Comparison of ENCODE assay signal across 21 cellular contexts in the genomic region with DNA sequence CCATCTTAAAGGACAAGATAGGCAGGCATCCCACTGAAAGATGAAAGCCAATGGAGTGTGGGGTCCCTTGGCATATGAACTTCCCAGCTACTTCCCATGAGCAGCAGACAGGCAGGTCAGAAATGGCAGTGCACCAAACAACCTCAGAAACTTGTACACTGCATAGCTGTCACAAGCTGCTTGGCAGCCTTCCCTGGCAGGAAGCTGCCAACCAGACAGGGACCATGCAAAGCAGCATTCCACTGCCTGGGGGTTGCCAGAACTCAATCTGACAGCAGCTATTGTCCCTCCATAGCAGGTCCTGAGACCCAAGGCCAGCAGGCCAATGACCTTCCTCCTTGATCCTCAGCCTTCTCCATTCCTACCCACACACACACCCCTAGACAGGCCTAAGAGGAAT.
A peak's percentile ranks its signal among the peaks of the same experiment; 100 is the strongest.
DNase-seq lines count a peak whose midpoint lies in the region; ATAC-seq and TF ChIP-seq lines count a peak whose summit lies in the region.
"Had no signal": no experiment of that assay in that cellular context is flagged by ENCODE, and none has a peak within 500 bp of the region (broad histone marks: within the 10 kb centered on the region; RNA-seq: fewer than 3 reads in every experiment).

No MANE protein-coding gene starts in this region.

- H3K4me3 ChIP-seq in SK-N-SH (ENCODE audit: low read depth in 2 of 2, low read length in 1 of 2): no peak overlapping the region
- H3K4me3 ChIP-seq: colonic mucosa, GM23248, transverse colon had no signal

- peak overlapping the region in 1 of 2 experiments; percentile 72; a peak in 2 of 4 replicates for H3K27ac ChIP-seq in SK-N-SH (ENCODE audit: low read depth in 2 of 2, low read length in 1 of 2)
- H3K27ac ChIP-seq: C4-2B, colonic mucosa, GM23248, parathyroid adenoma, transverse colon had no signal

- intact Hi-C loops in head of caudate nucleus (cut with DNase I): no loop called here

- in situ Hi-C loops in G401 (cut with HindIII; ENCODE audit: low sequenced_read_pairs): no loop called here

- TF ChIP-seq EP300 in SK-N-SH (IDR thresholded peaks at IDR 0.05; ENCODE audit: borderline replicate concordance in 1 of 2, low read depth in 1 of 2, low read length in 1 of 2): 0 out of 4 replicates have a peak, but pooled peaks of 1 of the 2 experiments have one; percentile 48

- no peak overlapping the region for H3K27ac Mint-ChIP-seq in WTC11
- H3K27ac Mint-ChIP-seq: activated CD4-positive, alpha-beta T cell treated with anti-CD3 and anti-CD28 coated beads, Interleukin-2, amount 10 ng/mL, durations not matched to agents 7 days and 5 days; activated naive CD8-positive, alpha-beta T cell treated with anti-CD3 and anti-CD28 coated beads, Interleukin-2, amount 50 U/mL, for 24 hours had no signal

- H3F3A ChIP-seq in SK-N-SH (replicated peaks; ENCODE audit: insufficient read depth): no peaks in the 10 kb centered on the region

- ATAC-seq in WTC11 (no peak), GM19397 (IDR thresholded peaks at IDR 0.05; ENCODE audit: unreplicated experiment) (no peak)
- ATAC-seq: activated naive CD8-positive, alpha-beta T cell treated with anti-CD3 and anti-CD28 coated beads, Interleukin-2, amount 50 U/mL, for 24 hours; activated T-cell treated with anti-CD3 and anti-CD28 coated beads, Interleukin-2, amount 50 U/mL, for 4 hours had no signal

- no peaks in the 10 kb centered on the region for H3K27me3 Mint-ChIP-seq in WTC11 (ENCODE audit: low read depth)
- H3K27me3 Mint-ChIP-seq: activated naive CD8-positive, alpha-beta T cell treated with anti-CD3 and anti-CD28 coated beads, Interleukin-2, amount 50 U/mL, for 24 hours had no signal

- no peak for TF ChIP-seq RAD21 in SK-N-SH (IDR thresholded peaks at IDR 0.05; ENCODE audit: low read length)

- H3K79me2 ChIP-seq in SK-N-SH (ENCODE audit: insufficient read depth): no peaks in the 10 kb centered on the region
- H3K79me2 ChIP-seq: parathyroid adenoma had no signal

- no peaks in the 10 kb centered on the region for H3K9me3 Mint-ChIP-seq in WTC11
- H3K9me3 Mint-ChIP-seq: activated naive CD8-positive, alpha-beta T cell treated with anti-CD3 and anti-CD28 coated beads, Interleukin-2, amount 50 U/mL, for 24 hours; activated T-cell treated with anti-CD3 and anti-CD28 coated beads, Interleukin-2, amount 50 U/mL, for 4 hours had no signal

- no peaks in the 10 kb centered on the region for H3K36me3 ChIP-seq in SK-N-SH (replicated peaks in 1 of 2; ENCODE audit: control insufficient read depth in 1 of 2, insufficient read depth in 2 of 2, low read length in 1 of 2)
- H3K36me3 ChIP-seq: colonic mucosa had no signal

- CTCF ChIA-PET in SK-N-SH (lab: Yijun Ruan, JAX): no interaction called here
- CTCF ChIA-PET in WTC11 (lab: Charles Lee): no interaction called here

- TF ChIP-seq CTCF in SK-N-SH (IDR thresholded peaks at IDR 0.05): no peak
- TF ChIP-seq CTCF in WTC11 (IDR thresholded peaks at IDR 0.05): no peak

- no peaks in the 10 kb centered on the region for H3K9me3 ChIP-seq in SK-N-SH
- H3K9me3 ChIP-seq: colonic mucosa, transverse colon had no signal

- H4K20me1 ChIP-seq in SK-N-SH (ENCODE audit: insufficient read depth): no peaks in the 10 kb centered on the region

- H2AFZ ChIP-seq in SK-N-SH (ENCODE audit: low read depth): no peak overlapping the region
- H2AFZ ChIP-seq: GM23248, parathyroid adenoma had no signal

- DNase-seq in G401 (ENCODE audit: low spot score) (peak; percentile 20), SK-N-SH (peak; percentile 25), head of caudate nucleus (peak in 30 of 42 donors; percentile 1 to 50 (median 23)), pons (ENCODE audit: low spot score) (peak; percentile 39), WTC11 (ENCODE audit: low spot score) (no peak), HPDE6-E6E7 (ENCODE audit: extremely low spot score) (no peak)
- DNase-seq in activated naive CD4-positive, alpha-beta T cell (lab: John Stamatoyannopoulos, UW): no peak
- DNase-seq: activated CD4-positive, alpha-beta T cell treated with anti-CD3 and anti-CD28 coated beads, Interleukin-2, amount 10 ng/mL, durations not matched to agents 7 days and 5 days; activated naive CD8-positive, alpha-beta T cell treated with anti-CD3 and anti-CD28 coated beads, Interleukin-2, amount 50 U/mL, for 24 hours; activated T-cell treated with anti-CD3 and anti-CD28 coated beads, Interleukin-2, amount 50 U/mL, for 4 hours; colonic mucosa; GM23248; NCI-H146; NCI-H524; stimulated activated CD4-positive, alpha-beta T cell treated with anti-CD3 and anti-CD28 coated beads, Interleukin-1b, Interleukin-23, amount 100 ng/mL, for 48 hours; stimulated activated CD8-positive, alpha-beta memory T cell treated with anti-CD3 and anti-CD28 coated beads, Interleukin-4, amount 100 ng/mL, for 48 hours; T-helper 2 cell; transverse colon had no signal

- peak overlapping the region; percentile 12; the same call in 1 of the 2 replicates for H3K4me2 ChIP-seq in SK-N-SH

- POLR2A ChIA-PET in SK-N-SH (lab: Yijun Ruan, JAX): no interaction called here
- POLR2A ChIA-PET in WTC11 (lab: Charles Lee): no interaction called here

- no peaks in the 10 kb centered on the region for H3K36me3 Mint-ChIP-seq in WTC11

- H3K27me3 ChIP-seq in SK-N-SH (ENCODE audit: insufficient read depth): no peaks in the 10 kb centered on the region
- H3K27me3 ChIP-seq: colonic mucosa, transverse colon had no signal

- no peak overlapping the region for H3K9ac ChIP-seq in SK-N-SH
- H3K9ac ChIP-seq: GM23248, parathyroid adenoma had no signal

- H3K4me1 ChIP-seq in SK-N-SH (ENCODE audit: control insufficient read depth in 1 of 2, insufficient read depth in 2 of 2, low read depth in 1 of 2, low read length in 1 of 2): peaks cover 12 to 13% of the 10 kb centered on the region in 2 experiments; a peak in 3 of 4 replicates
- H3K4me1 ChIP-seq: colonic mucosa, parathyroid adenoma had no signal

- no peak overlapping the region for H3K4me3 Mint-ChIP-seq in WTC11
- H3K4me3 Mint-ChIP-seq: activated CD4-positive, alpha-beta T cell treated with anti-CD3 and anti-CD28 coated beads, Interleukin-2, amount 10 ng/mL, durations not matched to agents 7 days and 5 days; activated naive CD8-positive, alpha-beta T cell treated with anti-CD3 and anti-CD28 coated beads, Interleukin-2, amount 50 U/mL, for 24 hours; activated T-cell treated with anti-CD3 and anti-CD28 coated beads, Interleukin-2, amount 50 U/mL, for 4 hours had no signal

- no peaks in the 10 kb centered on the region for H3K9me2 ChIP-seq in SK-N-SH

- H3K4me1 Mint-ChIP-seq in WTC11: no peaks in the 10 kb centered on the region
- H3K4me1 Mint-ChIP-seq: activated CD4-positive, alpha-beta T cell treated with anti-CD3 and anti-CD28 coated beads, Interleukin-2, amount 10 ng/mL, durations not matched to agents 7 days and 5 days; activated naive CD8-positive, alpha-beta T cell treated with anti-CD3 and anti-CD28 coated beads, Interleukin-2, amount 50 U/mL, for 24 hours had no signal

TF ChIP-seq in SK-N-SH, 30 proteins besides CTCF, POLR2A, EP300 and RAD21 (continues in another document):
- TF ChIP-seq FOXM1 (IDR thresholded peaks at IDR 0.05; ENCODE audit: low read depth): no peak
- TF ChIP-seq, protein P1, sequence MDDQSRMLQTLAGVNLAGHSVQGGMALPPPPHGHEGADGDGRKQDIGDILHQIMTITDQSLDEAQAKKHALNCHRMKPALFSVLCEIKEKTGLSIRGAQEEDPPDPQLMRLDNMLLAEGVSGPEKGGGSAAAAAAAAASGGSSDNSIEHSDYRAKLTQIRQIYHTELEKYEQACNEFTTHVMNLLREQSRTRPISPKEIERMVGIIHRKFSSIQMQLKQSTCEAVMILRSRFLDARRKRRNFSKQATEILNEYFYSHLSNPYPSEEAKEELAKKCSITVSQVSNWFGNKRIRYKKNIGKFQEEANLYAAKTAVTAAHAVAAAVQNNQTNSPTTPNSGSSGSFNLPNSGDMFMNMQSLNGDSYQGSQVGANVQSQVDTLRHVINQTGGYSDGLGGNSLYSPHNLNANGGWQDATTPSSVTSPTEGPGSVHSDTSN (IDR thresholded peaks at IDR 0.05): peak; percentile 78
- TF ChIP-seq SIN3A (IDR thresholded peaks at IDR 0.05; ENCODE audit: borderline replicate concordance, low read depth, low read length): 0 out of 2 replicates have a peak, but pooled peaks have one; percentile 24
- TF ChIP-seq MXI1 (IDR thresholded peaks at IDR 0.05; ENCODE audit: low read depth, low read length): 0 out of 2 replicates have a peak, but pooled peaks have one; percentile 51
- TF ChIP-seq, protein P2, sequence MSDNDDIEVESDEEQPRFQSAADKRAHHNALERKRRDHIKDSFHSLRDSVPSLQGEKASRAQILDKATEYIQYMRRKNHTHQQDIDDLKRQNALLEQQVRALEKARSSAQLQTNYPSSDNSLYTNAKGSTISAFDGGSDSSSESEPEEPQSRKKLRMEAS (IDR thresholded peaks at IDR 0.05; ENCODE audit: low read depth): 0 out of 2 replicates have a peak, but pooled peaks have one; percentile 8
- no peak for TF ChIP-seq RFX5 (IDR thresholded peaks at IDR 0.05; ENCODE audit: low read length)

TF ChIP-seq in WTC11, 78 proteins besides CTCF, POLR2A, EP300 and RAD21 (continues in another document):
- no peak for TF ChIP-seq IRF2 (CRISPR knock-in tag; IDR thresholded peaks at IDR 0.05; ENCODE audit: borderline replicate concordance, low read depth)

Comparison
In these comparisons a context has a peak if more than half of its experiments do, and no peak if none do; other contexts are left out.
1. DNase-seq: peak in G401 (single experiment), SK-N-SH (single experiment), head of caudate nucleus (30 of 42) and pons (single experiment); none in activated naive CD4-positive, alpha-beta T cell (0 of 4), WTC11 (single experiment) and HPDE6-E6E7 (single experiment).